8 cellular contexts compared by ENCODE assay signal in genomic region chrX:47562615-47563243, GRCh38. TPM values are rescaled to one million over a fixed set of nuclear protein-coding genes. Genes with fewer than 3 reads are reported as not detected.
A peak's percentile ranks its signal among the peaks of the same experiment; 100 is the strongest.
DNase-seq lines count a peak whose midpoint lies in the region; ATAC-seq and TF ChIP-seq lines count a peak whose summit lies in the region.

No MANE protein-coding gene starts in this region.

- POLR2A ChIA-PET in CD8-positive, alpha-beta T cell (lab: Charles Lee), result no interaction called here
- POLR2A ChIA-PET in activated CD8-positive, alpha-beta T cell treated with anti-CD3 and anti-CD28 coated beads for 36 hours (lab: Charles Lee), result no interaction called here

- H3K4me1 ChIP-seq in CD8-positive, alpha-beta T cell (ENCODE audit: insufficient read depth, low read length), result peaks cover 29% of the 10 kb centered on the region

- H3K9me3 Mint-ChIP-seq in CD8-positive, alpha-beta T cell, result no peaks in the 10 kb centered on the region
- H3K9me3 Mint-ChIP-seq in HFFc6, result no peaks in the 10 kb centered on the region
- H3K9me3 Mint-ChIP-seq in activated CD8-positive, alpha-beta T cell treated with anti-CD3 and anti-CD28 coated beads for 36 hours, result no peaks in the 10 kb centered on the region

- peaks cover 43% of the 10 kb centered on the region for H3K4me1 Mint-ChIP-seq in CD8-positive, alpha-beta T cell (ENCODE audit: low read depth)
- peaks cover 28% of the 10 kb centered on the region for H3K4me1 Mint-ChIP-seq in HFFc6 (ENCODE audit: low read depth)
- peaks cover 34% of the 10 kb centered on the region for H3K4me1 Mint-ChIP-seq in activated CD8-positive, alpha-beta T cell treated with anti-CD3 and anti-CD28 coated beads for 36 hours (ENCODE audit: low read depth)

- no peak overlapping the region for H3K4me3 ChIP-seq in CD8-positive, alpha-beta T cell (ENCODE audit: low read depth, low read length)

- ATAC-seq in CD8-positive, alpha-beta T cell, result no peak
- ATAC-seq in activated CD8-positive, alpha-beta T cell treated with anti-CD3 and anti-CD28 coated beads for 36 hours, result no peak
- no peak for ATAC-seq in HG02763 (IDR thresholded peaks at IDR 0.05; ENCODE audit: unreplicated experiment)
- ATAC-seq in HG02884 (IDR thresholded peaks at IDR 0.05; ENCODE audit: unreplicated experiment), result no peak
- ATAC-seq in left lobe of liver, result no peak

- H3K36me3 ChIP-seq in CD8-positive, alpha-beta T cell (ENCODE audit: insufficient read depth, low read length), result peaks cover 22% of the 10 kb centered on the region

- no peaks in the 10 kb centered on the region for H3K27me3 ChIP-seq in CD8-positive, alpha-beta T cell (ENCODE audit: insufficient read depth, low read length)

- H3K9me3 ChIP-seq in CD8-positive, alpha-beta T cell (ENCODE audit: low read length), result no peaks in the 10 kb centered on the region

- DNase-seq in CD8-positive, alpha-beta T cell, result no peak
- DNase-seq in HFFc6, result no peak
- peak; percentile 57 for DNase-seq in activated CD8-positive, alpha-beta T cell treated with anti-CD3 and anti-CD28 coated beads for 36 hours
- DNase-seq in lung microvascular endothelial cell (ENCODE audit: low read depth in 2 of 2), result peak; percentile 42 to 44
- DNase-seq in 8988T, result no peak
- no peak for DNase-seq in left lobe of liver (ENCODE audit: low spot score)

- CTCF ChIA-PET in CD8-positive, alpha-beta T cell (lab: Charles Lee), result no interaction called here
- CTCF ChIA-PET in activated CD8-positive, alpha-beta T cell treated with anti-CD3 and anti-CD28 coated beads for 36 hours (lab: Charles Lee), result no interaction called here

- H3K36me3 Mint-ChIP-seq in CD8-positive, alpha-beta T cell, result peaks cover 50% of the 10 kb centered on the region
- H3K36me3 Mint-ChIP-seq in HFFc6 (ENCODE audit: low read depth), result peaks cover 15% of the 10 kb centered on the region
- peaks cover 17% of the 10 kb centered on the region for H3K36me3 Mint-ChIP-seq in activated CD8-positive, alpha-beta T cell treated with anti-CD3 and anti-CD28 coated beads for 36 hours (ENCODE audit: low read depth)

- H3K4me3 Mint-ChIP-seq in CD8-positive, alpha-beta T cell, result peak overlapping the region; percentile 75
- peak overlapping the region; percentile 95 for H3K4me3 Mint-ChIP-seq in HFFc6
- H3K4me3 Mint-ChIP-seq in activated CD8-positive, alpha-beta T cell treated with anti-CD3 and anti-CD28 coated beads for 36 hours, result peak overlapping the region; percentile 68

- TF ChIP-seq CTCF in CD8-positive, alpha-beta T cell (IDR thresholded peaks at IDR 0.05), result no peak
- TF ChIP-seq CTCF in HFFc6 (IDR thresholded peaks at IDR 0.05), result peak; percentile 60
- TF ChIP-seq CTCF in activated CD8-positive, alpha-beta T cell treated with anti-CD3 and anti-CD28 coated beads for 36 hours (IDR thresholded peaks at IDR 0.05), result peak; percentile 22

- no peak overlapping the region for H3K27ac ChIP-seq in CD8-positive, alpha-beta T cell (ENCODE audit: low read depth, low read length)

- peak overlapping the region; percentile 37 for H3K27ac Mint-ChIP-seq in CD8-positive, alpha-beta T cell
- peak overlapping the region; percentile 64 for H3K27ac Mint-ChIP-seq in HFFc6
- peak overlapping the region; percentile 45 for H3K27ac Mint-ChIP-seq in activated CD8-positive, alpha-beta T cell treated with anti-CD3 and anti-CD28 coated beads for 36 hours

- intact Hi-C loops in CD8-positive, alpha-beta T cell (cut with DNase I, micrococcal nuclease), result loop anchor here (1.0 to 10.0 kb wide), 8 partner anchors 56 to 465 kb away; partner anchors contain the start of genes SYN1 (in 1 of the 2) and ZNF81 (in 1 of the 2)
- intact Hi-C loops in activated CD8-positive, alpha-beta T cell treated with anti-CD3 and anti-CD28 coated beads for 36 hours (cut with micrococcal nuclease), result loop anchor here (10.0 kb wide), 1 partner anchor 62 kb away; the partner anchor contains the start of gene CFP

- H3K27me3 Mint-ChIP-seq in CD8-positive, alpha-beta T cell (ENCODE audit: low read depth), result no peaks in the 10 kb centered on the region
- no peaks in the 10 kb centered on the region for H3K27me3 Mint-ChIP-seq in HFFc6 (ENCODE audit: insufficient read depth)
- no peaks in the 10 kb centered on the region for H3K27me3 Mint-ChIP-seq in activated CD8-positive, alpha-beta T cell treated with anti-CD3 and anti-CD28 coated beads for 36 hours

RNA-seq across cellular contexts. Expression of gene ARAF, which starts 1.7 kb away (rescaled TPM):
- total RNA-seq in CD8-positive, alpha-beta T cell, result 100 to 1,000 TPM; 125 to 134 TPM
- total RNA-seq in HFFc6 (2021; fragmentation: NEBNext Ultra II Directional; extraction: Animal tissue kit (Norgen Biotek cat#: 25700)), result 10 to 100 TPM; 68.8 to 80.7 (median 75.3) TPM
- 10 to 100 TPM; 53.9 to 60.9 TPM for total RNA-seq in activated CD8-positive, alpha-beta T cell treated with anti-CD3 and anti-CD28 coated beads for 36 hours
- total RNA-seq in lung microvascular endothelial cell (7.4 and 12.9 TPM in 2 replicates), left lobe of liver (66.9 TPM)

RNA-seq across cellular contexts. Expression of gene TIMP1, which starts 19.5 kb away (rescaled TPM):
- total RNA-seq in CD8-positive, alpha-beta T cell, result 10 to 100 TPM; 16.1 to 17.4 TPM
- total RNA-seq in HFFc6 (2021; fragmentation: NEBNext Ultra II Directional; extraction: Animal tissue kit (Norgen Biotek cat#: 25700)), result 1,000 to 10,000 TPM in 3 of 6 experiments, 100 to 1,000 TPM in 3; 815 to 1,568 (median 980) TPM
- total RNA-seq in activated CD8-positive, alpha-beta T cell treated with anti-CD3 and anti-CD28 coated beads for 36 hours, result 1 to 10 TPM; 3.0 to 4.3 TPM
- 74.8 and 80.8 TPM in 2 replicates for total RNA-seq in lung microvascular endothelial cell
- 102 TPM for total RNA-seq in left lobe of liver

RNA-seq across cellular contexts. Expression of gene SYN1, which starts 56.9 kb away (rescaled TPM):
- under 1 TPM in 1 of 2 experiments, not detected in 1; 0.17 TPM for total RNA-seq in CD8-positive, alpha-beta T cell
- under 1 TPM in 5 of 6 experiments, not detected in 1; 0.13 to 0.31 (median 0.19) TPM for total RNA-seq in HFFc6 (2021; fragmentation: NEBNext Ultra II Directional; extraction: Animal tissue kit (Norgen Biotek cat#: 25700))
- total RNA-seq in activated CD8-positive, alpha-beta T cell treated with anti-CD3 and anti-CD28 coated beads for 36 hours, result under 1 TPM; 0.67 to 0.74 TPM
- under 0.01 TPM in 1 of 2 replicates, not detected in the other for total RNA-seq in lung microvascular endothelial cell
- 0.15 TPM for total RNA-seq in left lobe of liver

Comparison
In these comparisons a context has a peak if more than half of its experiments do, and no peak if none do; other contexts are left out.
1. DNase-seq: peak in activated CD8-positive, alpha-beta T cell treated with anti-CD3 and anti-CD28 coated beads for 36 hours (single experiment) and lung microvascular endothelial cell (2 of 2); none in CD8-positive, alpha-beta T cell (0 of 7), HFFc6 (single experiment), 8988T (single experiment) and left lobe of liver (single experiment).
2. Peak in every context shown above with its lines, with median percentiles within 50 percentile points of each other: H3K27ac Mint-ChIP-seq and H3K4me3 Mint-ChIP-seq.